ENCODE assay signal across 22 cellular contexts in genomic region chr1:200794506-200795065, GRCh38. TPM values are rescaled to one million over a fixed set of nuclear protein-coding genes. Genes with fewer than 3 reads are reported as not detected.
DNase-seq lines count a peak whose midpoint lies in the region; ATAC-seq and TF ChIP-seq lines count a peak whose summit lies in the region.
"Had no signal": no experiment of that assay in that cellular context is flagged by ENCODE, and none has a peak within 500 bp of the region (broad histone marks: within the 10 kb centered on the region; RNA-seq: fewer than 3 reads in every experiment).

No MANE protein-coding gene starts in this region.

- DNase-seq in heart right ventricle (no peak), Right ventricle myocardium inferior (ENCODE audit: missing footprints) (no peak), kidney tubule cell (ENCODE audit: low spot score) (peak; percentile 6), tibial nerve (ENCODE audit: low spot score in 2 of 2) (no peak), NCI-H128 (lab: John Stamatoyannopoulos, UW; ENCODE audit: unreplicated experiment) (no peak), mesothelial cell of epicardium (ENCODE audit: low spot score in 2 of 2, unreplicated experiment in 2 of 2) (no peak)
- DNase-seq: ACHN; activated CD4-positive, alpha-beta T cell treated with anti-CD3 and anti-CD28 coated beads for 36 hours; activated naive CD8-positive, alpha-beta T cell treated with anti-CD3 and anti-CD28 coated beads, Interleukin-2, amount 50 U/mL, for 24 hours; erythroblast; MM.1S; naive thymus-derived CD4-positive, alpha-beta T cell; NCI-H187 treated with DMSO at 0.1 percent for 48 hours; RPMI8226; stimulated activated CD4-positive, alpha-beta T cell treated with anti-CD3 and anti-CD28 coated beads, Interleukin-2, amount 100 ng/mL, for 48 hours; stimulated activated naive CD8-positive, alpha-beta T cell treated with anti-CD3 and anti-CD28 coated beads, Interleukin-15, amount 100 ng/mL, for 72 hours had no signal

- TF ChIP-seq POLR2A in tibial nerve (IDR thresholded peaks at IDR 0.05), result no peak

- peaks cover 15% of the 10 kb centered on the region for H3K9me3 Mint-ChIP-seq in mesothelial cell of epicardium
- H3K9me3 Mint-ChIP-seq: activated naive CD8-positive, alpha-beta T cell treated with anti-CD3 and anti-CD28 coated beads, Interleukin-2, amount 50 U/mL, for 24 hours; stimulated activated naive CD8-positive, alpha-beta T cell treated with anti-CD3 and anti-CD28 coated beads, Interleukin-15, amount 100 ng/mL, for 72 hours had no signal

- H3K27ac ChIP-seq in heart right ventricle, result no peak overlapping the region
- H3K27ac ChIP-seq in tibial nerve, result no peak overlapping the region
- H3K27ac ChIP-seq: dorsolateral prefrontal cortex, parathyroid adenoma had no signal

- no peaks in the 10 kb centered on the region for H3K27me3 ChIP-seq in heart right ventricle
- H3K27me3 ChIP-seq in tibial nerve, result no peaks in the 10 kb centered on the region
- H3K27me3 ChIP-seq: dorsolateral prefrontal cortex had no signal

- H3K4me3 Mint-ChIP-seq in mesothelial cell of epicardium, result no peak overlapping the region
- H3K4me3 Mint-ChIP-seq: activated CD4-positive, alpha-beta T cell treated with anti-CD3 and anti-CD28 coated beads for 36 hours; activated naive CD8-positive, alpha-beta T cell treated with anti-CD3 and anti-CD28 coated beads, Interleukin-2, amount 50 U/mL, for 24 hours; CD14-positive monocyte; naive thymus-derived CD4-positive, alpha-beta T cell; stimulated activated naive CD8-positive, alpha-beta T cell treated with anti-CD3 and anti-CD28 coated beads, Interleukin-15, amount 100 ng/mL, for 72 hours had no signal

- H3K9me3 ChIP-seq in heart right ventricle (no peaks in the 10 kb centered on the region), tibial nerve (no peaks in the 10 kb centered on the region)

- H3K36me3 ChIP-seq in heart right ventricle (no peaks in the 10 kb centered on the region), tibial nerve (peaks cover 0 to 5% (median 0%) of the 10 kb centered on the region in 3 donors)

- ATAC-seq in heart right ventricle (peak in 6 of 8 donors; percentile 38 to 58 (median 46)), Right ventricle myocardium inferior (no peak), SK-N-SH treated with all-trans-retinoic acid at 6 μM for 48 hours (peak; percentile 39), HG03045 (IDR thresholded peaks at IDR 0.05; ENCODE audit: unreplicated experiment) (no peak)
- ATAC-seq: activated CD4-positive, alpha-beta T cell treated with anti-CD3 and anti-CD28 coated beads for 36 hours; activated naive CD8-positive, alpha-beta T cell treated with anti-CD3 and anti-CD28 coated beads, Interleukin-2, amount 50 U/mL, for 24 hours; naive thymus-derived CD4-positive, alpha-beta T cell; stimulated activated naive CD8-positive, alpha-beta T cell treated with anti-CD3 and anti-CD28 coated beads, Interleukin-15, amount 100 ng/mL, for 72 hours had no signal

- H3K27ac Mint-ChIP-seq in mesothelial cell of epicardium, result no peak overlapping the region
- H3K27ac Mint-ChIP-seq: activated CD4-positive, alpha-beta T cell treated with anti-CD3 and anti-CD28 coated beads for 36 hours; activated naive CD8-positive, alpha-beta T cell treated with anti-CD3 and anti-CD28 coated beads, Interleukin-2, amount 50 U/mL, for 24 hours; CD14-positive monocyte; stimulated activated naive CD8-positive, alpha-beta T cell treated with anti-CD3 and anti-CD28 coated beads, Interleukin-15, amount 100 ng/mL, for 72 hours had no signal

- intact Hi-C loops in heart right ventricle (cut with DNase I), result no loop called here
- intact Hi-C loops in Right ventricle myocardium inferior (cut with DNase I), result no loop called here

- H3K4me1 Mint-ChIP-seq in mesothelial cell of epicardium, result peaks cover 2% of the 10 kb centered on the region
- H3K4me1 Mint-ChIP-seq: activated CD4-positive, alpha-beta T cell treated with anti-CD3 and anti-CD28 coated beads for 36 hours; activated naive CD8-positive, alpha-beta T cell treated with anti-CD3 and anti-CD28 coated beads, Interleukin-2, amount 50 U/mL, for 24 hours; CD14-positive monocyte; stimulated activated naive CD8-positive, alpha-beta T cell treated with anti-CD3 and anti-CD28 coated beads, Interleukin-15, amount 100 ng/mL, for 72 hours had no signal

- TF ChIP-seq CTCF in heart right ventricle (IDR thresholded peaks at IDR 0.05) (no peak), tibial nerve (IDR thresholded peaks at IDR 0.05) (no peak), mesothelial cell of epicardium (IDR thresholded peaks at IDR 0.05; ENCODE audit: unreplicated experiment) (no peak)

- peaks cover 7 to 31% (median 15%) of the 10 kb centered on the region in 9 donors for H3K4me1 ChIP-seq in heart right ventricle
- peaks cover 0 to 24% (median 0%) of the 10 kb centered on the region in 4 donors for H3K4me1 ChIP-seq in tibial nerve
- H3K4me1 ChIP-seq: parathyroid adenoma had no signal

- H3K36me3 Mint-ChIP-seq in mesothelial cell of epicardium, result peaks cover 32% of the 10 kb centered on the region
- H3K36me3 Mint-ChIP-seq: CD14-positive monocyte had no signal

- no peaks in the 10 kb centered on the region for H3K27me3 Mint-ChIP-seq in mesothelial cell of epicardium (ENCODE audit: low read depth)
- H3K27me3 Mint-ChIP-seq: activated CD4-positive, alpha-beta T cell treated with anti-CD3 and anti-CD28 coated beads for 36 hours; activated naive CD8-positive, alpha-beta T cell treated with anti-CD3 and anti-CD28 coated beads, Interleukin-2, amount 50 U/mL, for 24 hours; stimulated activated naive CD8-positive, alpha-beta T cell treated with anti-CD3 and anti-CD28 coated beads, Interleukin-15, amount 100 ng/mL, for 72 hours had no signal

- 57 to 76% methylated on average over 1 of the region's 1 CpG for WGBS in heart right ventricle, 2 donors
- 87 to 96% methylated on average over 1 of the region's 1 CpG for WGBS in tibial nerve, 2 donors

- H3K4me3 ChIP-seq in heart right ventricle (no peak overlapping the region), tibial nerve (no peak overlapping the region)
- H3K4me3 ChIP-seq: dorsolateral prefrontal cortex, lung had no signal

- no peak for TF ChIP-seq EP300 in tibial nerve (IDR thresholded peaks at IDR 0.05)

TF ChIP-seq in SK-N-SH treated with all-trans-retinoic acid at 6 μM for 48 hours, 23 proteins besides CTCF, POLR2A, EP300 and RAD21:
- TF ChIP-seq CSRNP3 (CRISPR knock-in tag; IDR thresholded peaks at IDR 0.05) (no peak), ZC3H10 (CRISPR knock-in tag; IDR thresholded peaks at IDR 0.05) (no peak), OSR1 (CRISPR knock-in tag; IDR thresholded peaks at IDR 0.05) (no peak), TSHZ2 (CRISPR knock-in tag; IDR thresholded peaks at IDR 0.05) (no peak), SNAI2 (CRISPR knock-in tag; IDR thresholded peaks at IDR 0.05) (no peak), TCF4 (CRISPR knock-in tag; IDR thresholded peaks at IDR 0.05; ENCODE audit: borderline replicate concordance) (no peak), GLIS3 (CRISPR knock-in tag; IDR thresholded peaks at IDR 0.05) (no peak), ESRRG (CRISPR knock-in tag; IDR thresholded peaks at IDR 0.05) (no peak)

RNA-seq across cellular contexts. Expression of gene CAMSAP2, which starts 55.9 kb away (rescaled TPM):
- total RNA-seq in heart right ventricle (10 to 100 TPM; 36.4 to 47.1 (median 38.1) TPM), Right ventricle myocardium inferior (37.4 TPM), tibial nerve (10 to 100 TPM; 27.3 to 38.9 (median 31.6) TPM), mesothelial cell of epicardium (47.9 to 48.2 TPM (median 48.2 TPM) in 3 replicates)
- 10 to 100 TPM in 1 of 2 donors, 1 to 10 TPM in 1; 7.0 to 11.3 TPM for polyA plus RNA-seq in heart right ventricle

Comparison
In these comparisons a context has a peak if more than half of its experiments do, and no peak if none do; other contexts are left out.
1. ATAC-seq: peak in heart right ventricle (6 of 8) and SK-N-SH treated with all-trans-retinoic acid at 6 μM for 48 hours (single experiment); none in Right ventricle myocardium inferior (single experiment) and HG03045 (single experiment).